17 cellular contexts compared by ENCODE assay signal in the genomic region with DNA sequence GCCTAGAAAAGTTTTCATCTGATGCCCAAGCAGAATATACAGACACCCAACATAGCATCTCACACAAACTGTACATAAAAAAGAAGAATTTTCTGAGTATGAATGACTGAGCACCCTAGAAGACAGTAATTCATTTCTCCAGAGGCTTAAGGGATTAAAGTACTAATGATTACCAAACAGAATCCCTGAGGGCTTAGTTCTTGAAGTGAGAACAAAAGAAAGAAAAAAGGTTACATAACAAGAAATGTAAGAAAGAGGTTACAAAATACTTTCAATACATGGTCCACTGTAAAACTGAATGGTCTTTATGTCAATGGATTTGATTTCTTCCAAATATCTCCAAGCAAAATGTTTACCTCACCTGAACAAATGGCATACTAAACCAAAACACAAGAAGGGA. TPM values are rescaled to one million over a fixed set of nuclear protein-coding genes. Genes with fewer than 3 reads are reported as not detected.
DNase-seq lines count a peak whose midpoint lies in the region; ATAC-seq and TF ChIP-seq lines count a peak whose summit lies in the region.
"Had no signal": no experiment of that assay in that cellular context is flagged by ENCODE, and none has a peak within 500 bp of the region (broad histone marks: within the 10 kb centered on the region; RNA-seq: fewer than 3 reads in every experiment).

No MANE protein-coding gene starts in this region.

- peaks cover 13% of the 10 kb centered on the region for H3K36me3 Mint-ChIP-seq in activated CD8-positive, alpha-beta T cell treated with anti-CD3 and anti-CD28 coated beads for 36 hours (ENCODE audit: low read depth)
- peaks cover 9% of the 10 kb centered on the region for H3K36me3 Mint-ChIP-seq in activated CD8-positive, alpha-beta T cell treated with anti-CD3 and anti-CD28 coated beads, Interleukin-2, amount 10 ng/mL, durations not matched to agents 7 days and 5 days (ENCODE audit: low read depth)
- H3K36me3 Mint-ChIP-seq in T-helper 17 cell (ENCODE audit: low read depth) (peaks cover 3% of the 10 kb centered on the region), memory B cell (peaks cover 16% of the 10 kb centered on the region)

- H3K27ac Mint-ChIP-seq in activated CD8-positive, alpha-beta T cell treated with anti-CD3 and anti-CD28 coated beads for 36 hours = peak overlapping the region; percentile 58
- no peak overlapping the region for H3K27ac Mint-ChIP-seq in activated CD8-positive, alpha-beta T cell treated with anti-CD3 and anti-CD28 coated beads, Interleukin-2, amount 10 ng/mL, durations not matched to agents 7 days and 5 days
- H3K27ac Mint-ChIP-seq in T-helper 17 cell (peak overlapping the region; percentile 29), memory B cell (peak overlapping the region; percentile 67)

- H3K4me3 Mint-ChIP-seq in activated CD8-positive, alpha-beta T cell treated with anti-CD3 and anti-CD28 coated beads for 36 hours = no peak overlapping the region
- no peak overlapping the region for H3K4me3 Mint-ChIP-seq in activated CD8-positive, alpha-beta T cell treated with anti-CD3 and anti-CD28 coated beads, Interleukin-2, amount 10 ng/mL, durations not matched to agents 7 days and 5 days
- H3K4me3 Mint-ChIP-seq in T-helper 17 cell (no peak overlapping the region), memory B cell (no peak overlapping the region)

- no peak for DNase-seq in activated CD8-positive, alpha-beta T cell treated with anti-CD3 and anti-CD28 coated beads for 36 hours
- no peak for DNase-seq in activated CD8-positive, alpha-beta T cell treated with anti-CD3 and anti-CD28 coated beads, Interleukin-2, amount 10 ng/mL, durations not matched to agents 7 days and 5 days
- DNase-seq in D341Med (ENCODE audit: low spot score) = peak; percentile 45
- no peak for DNase-seq in T-helper 17 cell
- DNase-seq in memory B cell (ENCODE audit: low spot score in 2 of 2) = no peak
- no peak for DNase-seq in UCSD-AML1 (lab: John Stamatoyannopoulos, UW; ENCODE audit: unreplicated experiment)
- DNase-seq in dermis blood vessel endothelial cell = no peak
- DNase-seq: Caco-2, DMS79, GM23248, NCI-H1436 treated with DMSO at 0.1 percent for 48 hours, NCI-H2081, NCI-H524 treated with DMSO at 0.1 percent for 48 hours, OCI-M1, RPMI8226 had no signal

- intact Hi-C loops in activated CD8-positive, alpha-beta T cell treated with anti-CD3 and anti-CD28 coated beads for 36 hours (cut with micrococcal nuclease) = no loop called here

- CTCF ChIA-PET in activated CD8-positive, alpha-beta T cell treated with anti-CD3 and anti-CD28 coated beads for 36 hours (lab: Charles Lee) = interaction anchor here (1.0 to 1.6 kb wide), 2 partner anchors 9 to 20 kb away, joined by 3 to 6 read pairs; partner anchors contain the start of gene NEK10
- CTCF ChIA-PET in activated CD8-positive, alpha-beta T cell treated with anti-CD3 and anti-CD28 coated beads, Interleukin-2, amount 10 ng/mL, durations not matched to agents 7 days and 5 days (lab: Charles Lee) = interaction anchor here (1.0 kb wide), 1 partner anchor 9 kb away, joined by 3 read pairs; the partner anchor contains the start of gene NEK10

- no peaks in the 10 kb centered on the region for H3K4me1 Mint-ChIP-seq in activated CD8-positive, alpha-beta T cell treated with anti-CD3 and anti-CD28 coated beads for 36 hours (ENCODE audit: low read depth)
- H3K4me1 Mint-ChIP-seq in activated CD8-positive, alpha-beta T cell treated with anti-CD3 and anti-CD28 coated beads, Interleukin-2, amount 10 ng/mL, durations not matched to agents 7 days and 5 days (ENCODE audit: low read depth) = no peaks in the 10 kb centered on the region
- H3K4me1 Mint-ChIP-seq in T-helper 17 cell (peaks cover 4% of the 10 kb centered on the region), memory B cell (no peaks in the 10 kb centered on the region)

- no peaks in the 10 kb centered on the region for H3K9me3 ChIP-seq in T-helper 17 cell (ENCODE audit: control insufficient read depth, low read length, poor library complexity, severe bottlenecking)
- H3K9me3 ChIP-seq: BLaER1, Caco-2 had no signal

- POLR2A ChIA-PET in activated CD8-positive, alpha-beta T cell treated with anti-CD3 and anti-CD28 coated beads for 36 hours (lab: Charles Lee) = no interaction called here
- POLR2A ChIA-PET in activated CD8-positive, alpha-beta T cell treated with anti-CD3 and anti-CD28 coated beads, Interleukin-2, amount 10 ng/mL, durations not matched to agents 7 days and 5 days (lab: Charles Lee) = no interaction called here

- no peaks in the 10 kb centered on the region for H3K9me3 Mint-ChIP-seq in activated CD8-positive, alpha-beta T cell treated with anti-CD3 and anti-CD28 coated beads for 36 hours
- no peaks in the 10 kb centered on the region for H3K9me3 Mint-ChIP-seq in activated CD8-positive, alpha-beta T cell treated with anti-CD3 and anti-CD28 coated beads, Interleukin-2, amount 10 ng/mL, durations not matched to agents 7 days and 5 days (ENCODE audit: insufficient read depth)
- H3K9me3 Mint-ChIP-seq in memory B cell = no peaks in the 10 kb centered on the region

- no peaks in the 10 kb centered on the region for H3K27me3 Mint-ChIP-seq in activated CD8-positive, alpha-beta T cell treated with anti-CD3 and anti-CD28 coated beads for 36 hours
- H3K27me3 Mint-ChIP-seq in activated CD8-positive, alpha-beta T cell treated with anti-CD3 and anti-CD28 coated beads, Interleukin-2, amount 10 ng/mL, durations not matched to agents 7 days and 5 days (ENCODE audit: low read depth) = no peaks in the 10 kb centered on the region
- H3K27me3 Mint-ChIP-seq in T-helper 17 cell (no peaks in the 10 kb centered on the region), memory B cell (no peaks in the 10 kb centered on the region)

- ATAC-seq in activated CD8-positive, alpha-beta T cell treated with anti-CD3 and anti-CD28 coated beads for 36 hours = no peak
- no peak for ATAC-seq in activated CD8-positive, alpha-beta T cell treated with anti-CD3 and anti-CD28 coated beads, Interleukin-2, amount 10 ng/mL, durations not matched to agents 7 days and 5 days
- ATAC-seq in T-helper 17 cell (no peak), memory B cell (ENCODE audit: low read depth) (no peak), GM18520 (IDR thresholded peaks at IDR 0.05; ENCODE audit: unreplicated experiment) (no peak)

- no peak for TF ChIP-seq CTCF in activated CD8-positive, alpha-beta T cell treated with anti-CD3 and anti-CD28 coated beads for 36 hours (IDR thresholded peaks at IDR 0.05)

RNA-seq across cellular contexts. Expression of gene NEK10, which starts 9.1 kb away (rescaled TPM):
- total RNA-seq in activated CD8-positive, alpha-beta T cell treated with anti-CD3 and anti-CD28 coated beads for 36 hours = under 1 TPM; 0.29 to 0.58 TPM
- total RNA-seq in activated CD8-positive, alpha-beta T cell treated with anti-CD3 and anti-CD28 coated beads, Interleukin-2, amount 10 ng/mL, durations not matched to agents 7 days and 5 days = under 1 TPM; 0.74 to 0.81 TPM
- total RNA-seq in T-helper 17 cell (1 to 10 TPM; 1.7 to 2.3 TPM), dermis blood vessel endothelial cell (2.0 and 2.6 TPM in 2 replicates)
